Comparison of ENCODE assay signal across 20 cellular contexts in genomic region chr3:72961766-72962165, GRCh38. TPM values are rescaled to one million over a fixed set of nuclear protein-coding genes. Genes with fewer than 3 reads are reported as not detected.
A peak's percentile ranks its signal among the peaks of the same experiment; 100 is the strongest.
DNase-seq lines count a peak whose midpoint lies in the region; ATAC-seq and TF ChIP-seq lines count a peak whose summit lies in the region.
"Had no signal": no experiment of that assay in that cellular context is flagged by ENCODE, and none has a peak within 500 bp of the region (broad histone marks: within the 10 kb centered on the region; RNA-seq: fewer than 3 reads in every experiment).

No MANE protein-coding gene starts in this region.

- H3K27ac ChIP-seq in left ventricle myocardium inferior (replicated peaks), result peak overlapping the region; percentile 89
- H3K27ac ChIP-seq in subcutaneous abdominal adipose tissue (ENCODE audit: low read depth, low read length), result peak overlapping the region; percentile 46
- H3K27ac ChIP-seq: upper lobe of left lung had no signal

- intact Hi-C loops in left ventricle myocardium inferior (cut with micrococcal nuclease), result no loop called here

- peak; percentile 63 for DNase-seq in NCI-H226
- DNase-seq in amniotic epithelial cell (ENCODE audit: low read depth), result peak; percentile 24
- DNase-seq in left ventricle myocardium inferior, result no peak
- no peak for DNase-seq in H7
- DNase-seq: activated CD8-positive, alpha-beta memory T cell treated with anti-CD3 and anti-CD28 coated beads, Interleukin-2, amount 50 U/mL, for 4 hours; activated naive CD4-positive, alpha-beta T cell; effector CD8-positive, alpha-beta T cell; MM.1S; natural killer cell; NCI-H1436 treated with DMSO at 0.1 percent for 48 hours; NCI-H524 treated with DMSO at 0.1 percent for 48 hours; stimulated activated CD4-positive, alpha-beta T cell treated with anti-CD3 and anti-CD28 coated beads, Interleukin-2, amount 100 ng/mL, for 24 hours; stimulated activated naive CD4-positive, alpha-beta T cell had no signal

- no peaks in the 10 kb centered on the region for H3K27me3 ChIP-seq in left ventricle myocardium inferior (ENCODE audit: low read depth)
- no peaks in the 10 kb centered on the region for H3K27me3 ChIP-seq in subcutaneous abdominal adipose tissue (ENCODE audit: control insufficient read depth in 5 of 5, insufficient read depth in 4 of 5, low read length in 5 of 5)
- H3K27me3 ChIP-seq in H7 (ENCODE audit: control insufficient read depth, insufficient read depth, low read length), result no peaks in the 10 kb centered on the region
- H3K27me3 ChIP-seq: pancreas, upper lobe of left lung had no signal

- H3K9ac ChIP-seq in subcutaneous abdominal adipose tissue (ENCODE audit: low read length in 5 of 5), result peak overlapping the region in 1 of 5 donors; percentile 30

- H3K36me3 ChIP-seq in left ventricle myocardium inferior, result no peaks in the 10 kb centered on the region
- H3K36me3 ChIP-seq in subcutaneous abdominal adipose tissue (ENCODE audit: control insufficient read depth in 5 of 5, insufficient read depth in 5 of 5, low read length in 5 of 5), result no peaks in the 10 kb centered on the region
- no peaks in the 10 kb centered on the region for H3K36me3 ChIP-seq in H7 (replicated peaks; ENCODE audit: control insufficient read depth, insufficient read depth, low read length)
- H3K36me3 ChIP-seq: pancreas, upper lobe of left lung had no signal

- TF ChIP-seq CTCF in left ventricle myocardium inferior (IDR thresholded peaks at IDR 0.05; ENCODE audit: borderline replicate concordance), result no peak

- no peak for ATAC-seq in HG03571 (IDR thresholded peaks at IDR 0.05; ENCODE audit: unreplicated experiment)
- ATAC-seq in GM19035 (IDR thresholded peaks at IDR 0.05; ENCODE audit: unreplicated experiment), result no peak
- ATAC-seq: esophagus mucosa, HCT116, natural killer cell had no signal

- H3K4me1 ChIP-seq in left ventricle myocardium inferior (peaks cover 50% of the 10 kb centered on the region), subcutaneous abdominal adipose tissue (ENCODE audit: control insufficient read depth in 5 of 5, insufficient read depth in 5 of 5, low read length in 5 of 5) (peaks cover 4 to 28% (median 15%) of the 10 kb centered on the region in 5 donors)
- H3K4me1 ChIP-seq: upper lobe of left lung had no signal

- no peak overlapping the region for H3K4me3 ChIP-seq in left ventricle myocardium inferior
- H3K4me3 ChIP-seq in subcutaneous abdominal adipose tissue (ENCODE audit: low read depth in 1 of 5, low read length in 5 of 5), result no peak overlapping the region
- H3K4me3 ChIP-seq in H7 (ENCODE audit: insufficient read depth, low read depth, low read length), result no peak overlapping the region
- H3K4me3 ChIP-seq: pancreas, upper lobe of left lung had no signal

- no peaks in the 10 kb centered on the region for H3K9me3 ChIP-seq in left ventricle myocardium inferior (replicated peaks)
- H3K9me3 ChIP-seq in subcutaneous abdominal adipose tissue (ENCODE audit: control insufficient read depth in 5 of 5, low read length in 5 of 5), result no peaks in the 10 kb centered on the region
- H3K9me3 ChIP-seq: pancreas, upper lobe of left lung had no signal

RNA-seq across cellular contexts. Expression of gene PPP4R2, which starts 34.8 kb away (rescaled TPM):
- 55.5 TPM for total RNA-seq in left ventricle myocardium inferior
- total RNA-seq in H7 (2014; rRNA removed; shearing (Covaris generic)), result 54.1 and 63.2 TPM in 2 replicates

Comparison
In these comparisons a context has a peak if more than half of its experiments do, and no peak if none do; other contexts are left out.
1. DNase-seq: peak in NCI-H226 (single experiment) and amniotic epithelial cell (single experiment); none in left ventricle myocardium inferior (single experiment) and H7 (single experiment).